ENCODE assay signal across 21 cellular contexts in genomic region chr19:28715157-28715556, GRCh38.
DNase-seq lines count a peak whose midpoint lies in the region; ATAC-seq and TF ChIP-seq lines count a peak whose summit lies in the region.
"Had no signal": no experiment of that assay in that cellular context is flagged by ENCODE, and none has a peak within 500 bp of the region (broad histone marks: within the 10 kb centered on the region; RNA-seq: fewer than 3 reads in every experiment).

No MANE protein-coding gene starts in this region.

- H3K27me3 ChIP-seq in lower lobe of right lung (ENCODE audit: low read depth) = no peaks in the 10 kb centered on the region

- H3K4me3 ChIP-seq in lower lobe of right lung = no peak overlapping the region
- H3K4me3 ChIP-seq: A549, PC-9 had no signal

- H3K36me3 ChIP-seq in lower lobe of right lung = no peaks in the 10 kb centered on the region

- intact Hi-C loops in lower lobe of right lung (cut with DNase I) = no loop called here

- no peak for TF ChIP-seq CTCF in lower lobe of right lung (IDR thresholded peaks at IDR 0.05)

- no peak for ATAC-seq in HG02981 (IDR thresholded peaks at IDR 0.05; ENCODE audit: unreplicated experiment)
- no peak for ATAC-seq in lower lobe of right lung
- ATAC-seq: A549, SK-N-SH treated with all-trans-retinoic acid at 6 μM for 48 hours had no signal

- H3K27ac ChIP-seq in lower lobe of right lung = no peak overlapping the region
- H3K27ac ChIP-seq: A549, PC-9 had no signal

- no peaks in the 10 kb centered on the region for H3K4me1 ChIP-seq in lower lobe of right lung
- H3K4me1 ChIP-seq: A549 had no signal

- peak; percentile 13 for DNase-seq in EH (ENCODE audit: low read depth)
- DNase-seq in HT1080 (ENCODE audit: low read depth) = peak; percentile 86
- DNase-seq in OCI-M1 (lab: John Stamatoyannopoulos, UW) = peak; percentile 14
- peak; percentile 28 for DNase-seq in glomerular visceral epithelial cell (ENCODE audit: extremely low spot score)
- no peak for DNase-seq in NCI-H2029 treated with DMSO at 0.1 percent for 48 hours (lab: John Stamatoyannopoulos, UW)
- DNase-seq in lower lobe of right lung = no peak
- DNase-seq in foreskin melanocyte = no peak
- DNase-seq: EL, H9, Karpas-422, NCI-H1092 treated with DMSO at 0.1 percent for 48 hours, NCI-H1436 treated with DMSO at 0.1 percent for 48 hours, NCI-H2029, NCI-H226, NCI-H510A treated with DMSO at 0.1 percent for 48 hours, NCI-H82, PC-9, T-helper 1 cell had no signal

- H3K9me3 ChIP-seq in lower lobe of right lung = no peaks in the 10 kb centered on the region

Comparison
In these comparisons a context has a peak if more than half of its experiments do, and no peak if none do; other contexts are left out.
1. DNase-seq: peak in EH (single experiment), HT1080 (single experiment), OCI-M1 (single experiment) and glomerular visceral epithelial cell (single experiment); none in NCI-H2029 treated with DMSO at 0.1 percent for 48 hours (single experiment), lower lobe of right lung (single experiment) and foreskin melanocyte (single experiment).